8 cellular contexts compared by ENCODE assay signal in genomic region chr20:20369353-20370086, GRCh38. TPM values are rescaled to one million over a fixed set of nuclear protein-coding genes. Genes with fewer than 3 reads are reported as not detected.
DNase-seq lines count a peak whose midpoint lies in the region; ATAC-seq and TF ChIP-seq lines count a peak whose summit lies in the region.

No MANE protein-coding gene starts in this region.

- peak overlapping the region; percentile 50; the same call in 1 of the 2 replicates for H3K4me3 ChIP-seq in iPS DF 6.9 (ENCODE audit: low read length)
- peak overlapping the region; percentile 55 for H3K4me3 ChIP-seq in suprapubic skin
- H3K4me3 ChIP-seq in uterus, result no peak overlapping the region

- DNase-seq in T-helper 2 cell treated with Interferon-gamma antibody and Interleukin-4, amounts not matched to agents 5 μg/mL and 100 μg/mL, for 36 hours (ENCODE audit: low spot score), result peak; percentile 40
- DNase-seq in iPS DF 6.9 (ENCODE audit: low read depth, low spot score) (no peak), suprapubic skin (ENCODE audit: low spot score in 2 of 2) (no peak), AML-193 (lab: John Stamatoyannopoulos, UW) (no peak), uterus (no peak)

- no CpG with 5 or more reads among the region's 69 CpGs for WGBS in iPS DF 6.9 (ENCODE audit: insufficient coverage, insufficient read length)
- 14% methylated on average over 19 of the region's 69 CpGs for WGBS in suprapubic skin

- peaks cover 63% of the 10 kb centered on the region for H3K27me3 Mint-ChIP-seq in T-helper 2 cell treated with Interferon-gamma antibody and Interleukin-4, amounts not matched to agents 5 μg/mL and 100 μg/mL, for 36 hours (ENCODE audit: low read depth)

- H3K4me3 Mint-ChIP-seq in T-helper 2 cell treated with Interferon-gamma antibody and Interleukin-4, amounts not matched to agents 5 μg/mL and 100 μg/mL, for 36 hours, result peak overlapping the region; percentile 64

- TF ChIP-seq EP300 in suprapubic skin (IDR thresholded peaks at IDR 0.05), result no peak

- peaks cover 5% of the 10 kb centered on the region for H3K4me1 Mint-ChIP-seq in T-helper 2 cell treated with Interferon-gamma antibody and Interleukin-4, amounts not matched to agents 5 μg/mL and 100 μg/mL, for 36 hours (ENCODE audit: low read depth)

- H3K4me1 ChIP-seq in iPS DF 6.9 (ENCODE audit: control insufficient read depth, insufficient read depth, low read length) (peaks cover 2% of the 10 kb centered on the region; the same call in 1 of the 2 replicates), suprapubic skin (peaks cover 48% of the 10 kb centered on the region), uterus (peaks cover 0 to 16% of the 10 kb centered on the region in 2 donors)

- peak overlapping the region; percentile 47 for H3K27ac Mint-ChIP-seq in T-helper 2 cell treated with Interferon-gamma antibody and Interleukin-4, amounts not matched to agents 5 μg/mL and 100 μg/mL, for 36 hours

- intact Hi-C loops in uterus (cut with DNase I; ENCODE audit: low total_unique reads), result no loop called here

- peaks cover 3% of the 10 kb centered on the region for H3K36me3 Mint-ChIP-seq in T-helper 2 cell treated with Interferon-gamma antibody and Interleukin-4, amounts not matched to agents 5 μg/mL and 100 μg/mL, for 36 hours (ENCODE audit: low read depth)

- H3K27ac ChIP-seq in 22Rv1 (no peak overlapping the region), iPS DF 6.9 (ENCODE audit: low read length) (no peak overlapping the region), suprapubic skin (no peak overlapping the region), uterus (no peak overlapping the region)

- no peaks in the 10 kb centered on the region for H3K9me3 Mint-ChIP-seq in T-helper 2 cell treated with Interferon-gamma antibody and Interleukin-4, amounts not matched to agents 5 μg/mL and 100 μg/mL, for 36 hours

- H3K36me3 ChIP-seq in iPS DF 6.9 (ENCODE audit: control insufficient read depth, insufficient read depth, low read length), result no peaks in the 10 kb centered on the region
- no peaks in the 10 kb centered on the region for H3K36me3 ChIP-seq in suprapubic skin
- no peaks in the 10 kb centered on the region for H3K36me3 ChIP-seq in uterus

- TF ChIP-seq POLR2A in suprapubic skin (IDR thresholded peaks at IDR 0.05), result no peak
- no peak for TF ChIP-seq POLR2A in uterus (IDR thresholded peaks at IDR 0.05)

- TF ChIP-seq CTCF in 22Rv1 (IDR thresholded peaks at IDR 0.05) (peak; percentile 79), GM12874 (IDR thresholded peaks at IDR 0.05; ENCODE audit: insufficient read depth, low read depth, low read length) (peak; percentile 40), suprapubic skin (IDR thresholded peaks at IDR 0.05) (peak in 1 of 2 donors; percentile 10), uterus (IDR thresholded peaks at IDR 0.05) (no peak)

- ATAC-seq in GM18909 (IDR thresholded peaks at IDR 0.05; ENCODE audit: poor library complexity, unreplicated experiment), result no peak

- peaks cover 22% of the 10 kb centered on the region; the same call in 1 of the 2 replicates for H3K27me3 ChIP-seq in iPS DF 6.9 (ENCODE audit: control insufficient read depth, insufficient read depth, low read length)
- peaks cover 80% of the 10 kb centered on the region for H3K27me3 ChIP-seq in suprapubic skin
- H3K27me3 ChIP-seq in uterus, result peaks cover 6 to 38% of the 10 kb centered on the region in 2 donors

- H3K9me3 ChIP-seq in iPS DF 6.9 (ENCODE audit: control insufficient read depth, insufficient read depth, low read length) (no peaks in the 10 kb centered on the region), suprapubic skin (no peaks in the 10 kb centered on the region), uterus (no peaks in the 10 kb centered on the region)

RNA-seq across cellular contexts. Expression of gene INSM1, which starts 1.6 kb away (rescaled TPM):
- total RNA-seq in suprapubic skin, result not detected
- not detected for total RNA-seq in uterus

Comparison
In these comparisons a context has a peak if more than half of its experiments do, and no peak if none do; other contexts are left out.
1. CTCF ChIP-seq: peak in 22Rv1 (single experiment) and GM12874 (single experiment); none in uterus (0 of 4).
2. H3K4me3 ChIP-seq: peak in iPS DF 6.9 (single experiment) and suprapubic skin (single experiment); none in uterus (0 of 2).